In genomic region chr5:103258957-103259704, GRCh38 we compare ENCODE assay signal across 8 cellular contexts. TPM values are rescaled to one million over a fixed set of nuclear protein-coding genes. Genes with fewer than 3 reads are reported as not detected.
A peak's percentile ranks its signal among the peaks of the same experiment; 100 is the strongest.
DNase-seq lines count a peak whose midpoint lies in the region; ATAC-seq and TF ChIP-seq lines count a peak whose summit lies in the region.

No MANE protein-coding gene starts in this region.

- H3K36me3 ChIP-seq in BLaER1: no peaks in the 10 kb centered on the region

- ATAC-seq in GM19035 (IDR thresholded peaks at IDR 0.05; ENCODE audit: unreplicated experiment): peak; percentile 44
- ATAC-seq in HG03280 (IDR thresholded peaks at IDR 0.05; ENCODE audit: unreplicated experiment): peak; percentile 39

- TF ChIP-seq CTCF in epithelial cell of proximal tubule (conservative IDR thresholded peaks at IDR 0.05; ENCODE audit: low read depth, low read length): peak; percentile 3

- peak overlapping the region; percentile 90 for H3K27ac ChIP-seq in BLaER1

- H4K20me1 ChIP-seq in BLaER1: peaks cover 26% of the 10 kb centered on the region

- peak overlapping the region; percentile 87 for H3K4me2 ChIP-seq in BLaER1

- peak overlapping the region; percentile 96 for H3K4me3 ChIP-seq in BLaER1
- H3K4me3 ChIP-seq in epithelial cell of proximal tubule (ENCODE audit: low read depth, low read length): peak overlapping the region; percentile 81

- H3K27me3 ChIP-seq in BLaER1: no peaks in the 10 kb centered on the region

- DNase-seq in NOMO-1 treated with DMSO at 0.1 percent for 48 hours (lab: John Stamatoyannopoulos, UW; ENCODE audit: unreplicated experiment): peak; percentile 64
- peak; percentile 81 for DNase-seq in activated CD8-positive, alpha-beta memory T cell treated with anti-CD3 and anti-CD28 coated beads, Interleukin-2, amount 50 U/mL, for 48 hours
- no peak for DNase-seq in epithelial cell of proximal tubule (ENCODE audit: low read depth)
- DNase-seq in myocyte (ENCODE audit: low read depth): peak; percentile 57
- peak; percentile 21 to 39 for DNase-seq in stimulated activated CD8-positive, alpha-beta memory T cell treated with anti-CD3 and anti-CD28 coated beads, Interleukin-7, amount 100 ng/mL, for 48 hours (ENCODE audit: extremely low read depth in 1 of 2, low read depth in 1 of 2)

- H3K9me3 ChIP-seq in BLaER1: no peaks in the 10 kb centered on the region

- peak overlapping the region; percentile 91 for H3K9ac ChIP-seq in BLaER1

- H3K4me1 ChIP-seq in BLaER1: peaks cover 38% of the 10 kb centered on the region

RNA-seq across cellular contexts. Expression of gene MACIR, which starts 0.6 kb away (rescaled TPM):
- 10.8 and 11.9 TPM in 2 replicates for total RNA-seq in epithelial cell of proximal tubule
- total RNA-seq in myocyte: 8.0 and 10.9 TPM in 2 replicates
- polyA plus RNA-seq in myocyte (2012): 5.1 TPM
